Comparison of ENCODE assay signal across 11 cellular contexts in the genomic region with DNA sequence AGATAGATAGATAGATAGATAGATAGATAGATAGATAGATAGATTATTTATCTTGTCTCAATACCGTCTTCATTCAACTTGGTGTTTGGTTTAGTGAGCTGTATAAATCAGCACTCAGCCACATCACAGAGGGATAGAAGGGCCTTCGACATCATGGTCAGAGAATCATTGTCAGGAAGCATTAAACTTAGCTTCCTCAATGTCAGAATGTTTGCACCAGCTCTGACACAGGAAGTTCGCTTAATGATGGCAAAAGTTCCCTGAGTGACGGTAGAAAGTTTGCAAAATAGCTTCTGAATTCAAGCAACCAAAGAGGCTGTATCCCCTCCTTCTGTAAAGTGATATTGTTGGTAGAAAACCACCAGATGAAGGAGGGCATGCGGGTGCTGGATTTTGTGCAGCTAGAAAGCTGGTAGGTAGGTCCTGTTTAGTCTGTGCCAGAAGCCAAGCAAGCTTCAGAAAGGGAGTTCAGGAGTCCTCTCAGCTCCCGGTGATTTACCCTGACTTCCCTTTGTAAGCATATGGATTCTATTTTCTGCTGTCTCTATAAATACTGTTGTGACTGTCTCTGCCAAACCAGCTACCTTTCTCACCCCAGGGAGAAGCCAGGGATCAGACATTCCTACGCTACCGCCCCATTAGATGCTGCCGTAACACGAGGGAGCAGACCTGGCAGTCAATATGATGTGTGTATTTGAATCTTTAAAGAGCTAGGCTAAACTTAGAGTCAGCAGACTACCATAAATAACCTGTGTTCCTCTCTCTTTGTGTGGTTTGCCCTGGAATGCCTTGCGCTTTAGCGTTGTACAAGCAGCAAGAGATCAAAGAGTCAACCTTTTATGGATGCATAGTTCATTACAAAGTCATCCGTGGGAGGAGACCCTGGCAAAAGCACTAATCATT.
A peak's percentile ranks its signal among the peaks of the same experiment; 100 is the strongest.
DNase-seq lines count a peak whose midpoint lies in the region; ATAC-seq lines count a peak whose summit lies in the region.
"Had no signal": no experiment of that assay in that cellular context is flagged by ENCODE, and none has a peak within 500 bp of the region (broad histone marks: within the 10 kb centered on the region; RNA-seq: fewer than 3 reads in every experiment).

No MANE protein-coding gene starts in this region.

- no peaks in the 10 kb centered on the region for H3K4me1 ChIP-seq in right cardiac atrium (ENCODE audit: control insufficient read depth, insufficient read depth, low read length)

- H3K4me1 Mint-ChIP-seq in activated CD8-positive, alpha-beta T cell treated with anti-CD3 and anti-CD28 coated beads, Interleukin-2, amount 10 ng/mL, durations not matched to agents 7 days and 5 days (ENCODE audit: low read depth): no peaks in the 10 kb centered on the region

- DNase-seq in HT1080 (ENCODE audit: low read depth): peak; percentile 42
- peak; percentile 97 for DNase-seq in amniotic epithelial cell (ENCODE audit: low read depth)
- no peak for DNase-seq in right cardiac atrium
- no peak for DNase-seq in sciatic nerve (ENCODE audit: low spot score)
- no peak for DNase-seq in activated CD8-positive, alpha-beta T cell treated with anti-CD3 and anti-CD28 coated beads, Interleukin-2, amount 10 ng/mL, durations not matched to agents 7 days and 5 days
- no peak for DNase-seq in AG20443 (ENCODE audit: low spot score)
- no peak for DNase-seq in NCI-H345 (lab: John Stamatoyannopoulos, UW)
- DNase-seq: activated T-cell treated with anti-CD3 and anti-CD28 coated beads, Interleukin-2, amount 50 U/mL, for 24 hours; NCI-H526 treated with DMSO at 0.1 percent for 48 hours; T-helper 2 cell had no signal

- peaks cover 4% of the 10 kb centered on the region for H3K9me3 Mint-ChIP-seq in activated CD8-positive, alpha-beta T cell treated with anti-CD3 and anti-CD28 coated beads, Interleukin-2, amount 10 ng/mL, durations not matched to agents 7 days and 5 days (ENCODE audit: insufficient read depth)

- CTCF ChIA-PET in activated CD8-positive, alpha-beta T cell treated with anti-CD3 and anti-CD28 coated beads, Interleukin-2, amount 10 ng/mL, durations not matched to agents 7 days and 5 days (lab: Charles Lee): interaction anchor here (1.8 kb wide), 1 partner anchor 14 kb away, joined by 5 read pairs; no protein-coding TSS in a partner anchor

- peak overlapping the region; percentile 42 for H3K27ac ChIP-seq in right cardiac atrium (ENCODE audit: low read length)

- H3K27me3 ChIP-seq in right cardiac atrium (ENCODE audit: control insufficient read depth, insufficient read depth): no peaks in the 10 kb centered on the region

- intact Hi-C loops in right cardiac atrium (cut with DNase I): no loop called here
- intact Hi-C loops in sciatic nerve (cut with DNase I): no loop called here

- H3K4me3 Mint-ChIP-seq in activated CD8-positive, alpha-beta T cell treated with anti-CD3 and anti-CD28 coated beads, Interleukin-2, amount 10 ng/mL, durations not matched to agents 7 days and 5 days: no peak overlapping the region
- H3K4me3 Mint-ChIP-seq: activated T-cell treated with anti-CD3 and anti-CD28 coated beads, Interleukin-2, amount 50 U/mL, for 24 hours had no signal

- POLR2A ChIA-PET in activated CD8-positive, alpha-beta T cell treated with anti-CD3 and anti-CD28 coated beads, Interleukin-2, amount 10 ng/mL, durations not matched to agents 7 days and 5 days (lab: Charles Lee): no interaction called here

- no peaks in the 10 kb centered on the region for H3K36me3 Mint-ChIP-seq in activated CD8-positive, alpha-beta T cell treated with anti-CD3 and anti-CD28 coated beads, Interleukin-2, amount 10 ng/mL, durations not matched to agents 7 days and 5 days (ENCODE audit: low read depth)

- peak; percentile 44 to 72 for ATAC-seq in right cardiac atrium
- ATAC-seq in sciatic nerve: peak; percentile 32
- ATAC-seq in HG02642 (IDR thresholded peaks at IDR 0.05; ENCODE audit: poor library complexity, unreplicated experiment): no peak
- no peak for ATAC-seq in activated CD8-positive, alpha-beta T cell treated with anti-CD3 and anti-CD28 coated beads, Interleukin-2, amount 10 ng/mL, durations not matched to agents 7 days and 5 days

- H3K4me3 ChIP-seq in right cardiac atrium (ENCODE audit: low read length): peak overlapping the region; percentile 17

- H3K9me3 ChIP-seq in right cardiac atrium (ENCODE audit: control insufficient read depth, low read length): no peaks in the 10 kb centered on the region

- H3K27me3 Mint-ChIP-seq in activated CD8-positive, alpha-beta T cell treated with anti-CD3 and anti-CD28 coated beads, Interleukin-2, amount 10 ng/mL, durations not matched to agents 7 days and 5 days (ENCODE audit: low read depth): no peaks in the 10 kb centered on the region

- 43% methylated on average over 13 of the region's 13 CpGs for WGBS in right cardiac atrium

- no peak overlapping the region for H3K27ac Mint-ChIP-seq in activated CD8-positive, alpha-beta T cell treated with anti-CD3 and anti-CD28 coated beads, Interleukin-2, amount 10 ng/mL, durations not matched to agents 7 days and 5 days
- H3K27ac Mint-ChIP-seq: activated T-cell treated with anti-CD3 and anti-CD28 coated beads, Interleukin-2, amount 50 U/mL, for 24 hours had no signal

Comparison
In these comparisons a context has a peak if more than half of its experiments do, and no peak if none do; other contexts are left out.
1. DNase-seq: peak in HT1080 (single experiment) and amniotic epithelial cell (single experiment); none in right cardiac atrium (0 of 3), sciatic nerve (single experiment), activated CD8-positive, alpha-beta T cell treated with anti-CD3 and anti-CD28 coated beads, Interleukin-2, amount 10 ng/mL, durations not matched to agents 7 days and 5 days (single experiment), AG20443 (single experiment) and NCI-H345 (single experiment).
2. ATAC-seq: peak in right cardiac atrium (2 of 2) and sciatic nerve (single experiment); none in HG02642 (single experiment) and activated CD8-positive, alpha-beta T cell treated with anti-CD3 and anti-CD28 coated beads, Interleukin-2, amount 10 ng/mL, durations not matched to agents 7 days and 5 days (single experiment).